16 cellular contexts compared by ENCODE assay signal in genomic region chrX:108397627-108398392, GRCh38. TPM values are rescaled to one million over a fixed set of nuclear protein-coding genes. Genes with fewer than 3 reads are reported as not detected.
DNase-seq lines count a peak whose midpoint lies in the region; ATAC-seq, FAIRE-seq and TF ChIP-seq lines count a peak whose summit lies in the region.
"Had no signal": no experiment of that assay in that cellular context is flagged by ENCODE, and none has a peak within 500 bp of the region (broad histone marks: within the 10 kb centered on the region; RNA-seq: fewer than 3 reads in every experiment).

No MANE protein-coding gene starts in this region.

- H3K27me3 ChIP-seq in GM12878 (replicated peaks in 1 of 2; ENCODE audit: control insufficient read depth in 2 of 2, insufficient read depth in 2 of 2, low read length in 1 of 2) (no peaks in the 10 kb centered on the region), keratinocyte (ENCODE audit: control insufficient read depth, extremely low read depth, insufficient read depth, low read length) (no peaks in the 10 kb centered on the region)
- H3K27me3 ChIP-seq: upper lobe of left lung had no signal

- dilution Hi-C loops in keratinocyte (cut with MboI; ENCODE audit: extremely low pct_ligation_motif_present, low sequenced_read_pairs), result no loop called here

- no peaks in the 10 kb centered on the region for H3K9me1 ChIP-seq in keratinocyte (ENCODE audit: control insufficient read depth, extremely low read depth, insufficient read depth, low read length)

- intact Hi-C loops in GM12878 (cut with micrococcal nuclease; ENCODE audit: unreplicated experiment), result no loop called here

- FAIRE-seq in GM12878 (lab: Jason Lieb, UNC), result peak; percentile 44
- peak; percentile 90 for FAIRE-seq in keratinocyte (lab: Jason Lieb, UNC)

- 2% methylated on average over 6 of the region's 6 CpGs for WGBS in GM12878 (ENCODE audit: insufficient coverage, insufficient replicate concordance, low lambda C conversion rate, missing lambda C conversion rate)

- no peak overlapping the region for H3K27ac ChIP-seq in GM12878 (ENCODE audit: control insufficient read depth, insufficient read depth)
- H3K27ac ChIP-seq in keratinocyte (ENCODE audit: control insufficient read depth, insufficient read depth, low read length), result peak overlapping the region; percentile 98
- H3K27ac ChIP-seq: upper lobe of left lung had no signal

- RAD21 ChIA-PET in GM12878 (lab: Charles Lee; ENCODE audit: unreplicated experiment), result interaction anchor here (0.9 kb wide), 1 partner anchor 826 kb away, joined by 4 read pairs; no protein-coding TSS in a partner anchor

- H3K79me2 ChIP-seq in GM12878 (ENCODE audit: control insufficient read depth, insufficient read depth, low read length) (no peaks in the 10 kb centered on the region), keratinocyte (ENCODE audit: control insufficient read depth, insufficient read depth, low read length) (no peaks in the 10 kb centered on the region)

- POLR2A ChIA-PET in GM12878 (lab: Charles Lee), result interaction anchor here (0.5 kb wide), 1 partner anchor 1341 kb away, joined by 3 read pairs; no protein-coding TSS in a partner anchor

- CTCF ChIA-PET in GM12878 (lab: Yijun Ruan, JAX), result interaction anchor here (0.8 kb wide), 1 partner anchor 22 kb away, joined by 3 read pairs; no protein-coding TSS in a partner anchor

- DNase-seq in Daoy (ENCODE audit: low read depth) (peak; percentile 44), GM12878 (ENCODE audit: low read depth, low spot score) (no peak), keratinocyte (ENCODE audit: low read depth, low spot score) (no peak), OCI-M2 (lab: John Stamatoyannopoulos, UW; ENCODE audit: unreplicated experiment) (no peak)
- no peak for DNase-seq in effector CD4-positive, alpha-beta T cell
- DNase-seq: activated naive CD8-positive, alpha-beta T cell treated with anti-CD3 and anti-CD28 coated beads, Interleukin-2, amount 50 U/mL, for 24 hours; activated T-cell treated with anti-CD3 and anti-CD28 coated beads for 4 hours; GOT3; NCI-H1048; stimulated activated CD4-positive, alpha-beta T cell treated with anti-CD3 and anti-CD28 coated beads, Interleukin-1b, Interleukin-23, amount 100 ng/mL, for 48 hours; upper lobe of left lung had no signal

- no peaks in the 10 kb centered on the region for H3K9me3 ChIP-seq in GM12878 (replicated peaks; ENCODE audit: control insufficient read depth, insufficient read depth, low read length)
- H3K9me3 ChIP-seq in keratinocyte (ENCODE audit: control insufficient read depth, low read depth, low read length), result no peaks in the 10 kb centered on the region
- H3K9me3 ChIP-seq: upper lobe of left lung had no signal

- in situ Hi-C loops in GM12878 (cut with MboI), result no loop called here

- TF ChIP-seq CTCF in GM12878 (IDR thresholded peaks at IDR 0.05 in 2 of 3, conservative IDR thresholded peaks at IDR 0.05 in 1 of 3; ENCODE audit: control insufficient read depth in 2 of 3, extremely low read depth in 1 of 3, insufficient read depth in 1 of 3, low read depth in 3 of 3, low read length in 3 of 3), result no peak
- no peak for TF ChIP-seq CTCF in keratinocyte (optimal IDR thresholded peaks at IDR 0.05 in 1 of 3, IDR thresholded peaks at IDR 0.05 in 1 of 3, conservative IDR thresholded peaks at IDR 0.05 in 1 of 3; ENCODE audit: extremely low read depth in 1 of 3, insufficient read depth in 2 of 3, low read length in 3 of 3)

- H2AFZ ChIP-seq in GM12878 (ENCODE audit: control insufficient read depth, low read depth, low read length), result no peak overlapping the region
- no peak overlapping the region for H2AFZ ChIP-seq in keratinocyte (ENCODE audit: control insufficient read depth, low read length)

- SMC1A ChIA-PET in GM12878 (lab: Charles Lee; ENCODE audit: uncharacterized antibody, unreplicated experiment), result interaction anchor here (0.7 kb wide), 1 partner anchor 19 kb away, joined by 3 read pairs; no protein-coding TSS in a partner anchor

- TF ChIP-seq RAD21 in GM12878 (IDR thresholded peaks at IDR 0.05; ENCODE audit: insufficient read depth, low read depth, low read length), result no peak

- no TSS peak for BruUV-seq in GM12878 (replicated peaks; lab: Mats Ljungman, UMichigan)

- no peaks in the 10 kb centered on the region for H3K4me1 ChIP-seq in GM12878 (ENCODE audit: control insufficient read depth, insufficient read depth, low read length)
- H3K4me1 ChIP-seq in keratinocyte (ENCODE audit: control insufficient read depth, extremely low read depth, insufficient read depth, low read length), result peaks cover 60% of the 10 kb centered on the region
- H3K4me1 ChIP-seq: upper lobe of left lung had no signal

- H3K4me3 ChIP-seq in GM12878, result no peak overlapping the region
- H3K4me3 ChIP-seq in keratinocyte (ENCODE audit: control insufficient read depth in 2 of 3, extremely low read depth in 1 of 3, insufficient read depth in 2 of 3, low read depth in 1 of 3, low read length in 3 of 3), result peak overlapping the region; percentile 23 to 56 (median 51)
- H3K4me3 ChIP-seq: upper lobe of left lung had no signal

- ATAC-seq in HG03442 (IDR thresholded peaks at IDR 0.05; ENCODE audit: unreplicated experiment), result peak; percentile 54
- ATAC-seq in GM12878, result peak; percentile 80
- ATAC-seq in HG02870 (IDR thresholded peaks at IDR 0.05; ENCODE audit: unreplicated experiment), result no peak
- no peak for ATAC-seq in HG03108 (IDR thresholded peaks at IDR 0.05; ENCODE audit: unreplicated experiment)
- ATAC-seq: activated CD4-positive, CD25-positive, alpha-beta regulatory T cell treated with anti-CD3 and anti-CD28 coated beads, Interleukin-2, amount 50 U/mL, for 24 hours; activated naive CD8-positive, alpha-beta T cell treated with anti-CD3 and anti-CD28 coated beads, Interleukin-2, amount 50 U/mL, for 24 hours had no signal

- no peak for TF ChIP-seq POLR2A in GM12878 (IDR thresholded peaks at IDR 0.05; ENCODE audit: low read depth, low read length)

- no peaks in the 10 kb centered on the region for H3K36me3 ChIP-seq in GM12878 (ENCODE audit: control insufficient read depth in 2 of 2, insufficient read depth in 2 of 2, low read length in 1 of 2)
- H3K36me3 ChIP-seq in keratinocyte (ENCODE audit: control insufficient read depth in 2 of 2, extremely low read depth in 1 of 2, insufficient read depth in 2 of 2, low read length in 2 of 2), result no peaks in the 10 kb centered on the region
- H3K36me3 ChIP-seq: upper lobe of left lung had no signal

- H3K4me2 ChIP-seq in GM12878 (ENCODE audit: control insufficient read depth, insufficient read depth) (no peak overlapping the region), keratinocyte (ENCODE audit: control insufficient read depth, extremely low read depth, insufficient read depth, low read depth, low read length) (peak overlapping the region; percentile 86)

- no peak overlapping the region for H3K9ac ChIP-seq in GM12878 (ENCODE audit: control insufficient read depth, insufficient read depth, low read length)
- H3K9ac ChIP-seq in keratinocyte (ENCODE audit: control insufficient read depth, extremely low read depth, insufficient read depth, low read length), result peak overlapping the region; percentile 80

- H4K20me1 ChIP-seq in GM12878 (ENCODE audit: control insufficient read depth, insufficient read depth) (no peaks in the 10 kb centered on the region), keratinocyte (ENCODE audit: control insufficient read depth, extremely low read depth, insufficient read depth, low read length) (no peaks in the 10 kb centered on the region)

- no peak for TF ChIP-seq EP300 in GM12878 (IDR thresholded peaks at IDR 0.05; ENCODE audit: borderline replicate concordance in 1 of 2, control insufficient read depth in 1 of 2, low read depth in 2 of 2, low read length in 2 of 2)

RNA-seq across cellular contexts. Expression of gene COL4A6, which starts 40.4 kb away (rescaled TPM):
- 1.5 and 2.9 TPM in 2 replicates for total RNA-seq in Daoy (2014; rRNA removed; shearing (Covaris generic))
- 0.56 TPM in 1 of 2 replicates, not detected in the other for total RNA-seq in GM12878 (2013; cell fraction: nucleolus; rRNA removed)
- not detected in 2 replicates for total RNA-seq in GM12878 (2014; rRNA removed)
- total RNA-seq in GM12878 (2014; rRNA removed; fragmentation: Illumina TruSeq; extraction: Trizol), result 0.04 and 0.05 TPM in 2 replicates
- total RNA-seq in GM12878 (2021), result 0.08 and 0.10 TPM in 2 replicates
- not detected for polyA plus RNA-seq in GM12878 (2011; ENCODE audit: low read depth)
- 0.56 and 0.66 TPM in 2 replicates for polyA plus RNA-seq in GM12878 (2011; rRNA removed)
- 0.42 and 0.52 TPM in 2 replicates for polyA plus RNA-seq in GM12878 (2011; cell fraction: cytosol; rRNA removed)
- polyA plus RNA-seq in GM12878 (2011; cell fraction: nucleus; rRNA removed), result 2.8 and 3.4 TPM in 2 replicates
- not detected in 2 replicates for polyA plus RNA-seq in GM12878 (2012)
- 0.03 TPM in 1 of 2 replicates, not detected in the other for polyA plus RNA-seq in GM12878 (2014; fragmentation: Illumina TruSeq; extraction: Trizol)
- polyA plus RNA-seq in GM12878 (2014; fragmentation: Nextera tagmentation; extraction: Ambion mirVana), result under 1 TPM; 0.02 to 0.21 TPM
- 0.01 and 0.05 TPM in 2 replicates for polyA plus RNA-seq in GM12878 (2014; rRNA removed)
- not detected for polyA plus RNA-seq in GM12878 (2016; fragmentation: Nextera tagmentation; extraction: Ambion mirVana)
- 0.57 and 0.66 TPM in 2 replicates for polyA minus RNA-seq in GM12878 (2011; rRNA and poly(A)+ RNA removed)
- polyA minus RNA-seq in GM12878 (2011; cell fraction: cytosol; rRNA and poly(A)+ RNA removed), result 0.27 and 1.6 TPM in 2 replicates
- 1.1 and 2.5 TPM in 2 replicates for polyA minus RNA-seq in GM12878 (2011; cell fraction: nucleus; rRNA and poly(A)+ RNA removed)
- polyA plus RNA-seq in keratinocyte, result 15.4 to 25.0 TPM (median 18.8 TPM) in 3 replicates
- 3.9 TPM for polyA plus RNA-seq in keratinocyte (2011; ENCODE audit: low read depth)
- polyA plus RNA-seq in keratinocyte (2011; cell fraction: cytosol; rRNA removed), result 8.4 and 10.5 TPM in 2 replicates
- polyA plus RNA-seq in keratinocyte (2011; cell fraction: nucleus; rRNA removed), result 62.3 and 71.9 TPM in 2 replicates
- polyA plus RNA-seq in keratinocyte (2012; ENCODE audit: low replicate concordance), result 8.9 and 14.6 TPM in 2 replicates
- polyA minus RNA-seq in keratinocyte, result 9.4 to 27.0 TPM (median 23.9 TPM) in 3 replicates
- 12.5 TPM for polyA minus RNA-seq in keratinocyte (2011; cell fraction: cytosol; rRNA and poly(A)+ RNA removed)
- 41.3 and 74.4 TPM in 2 replicates for polyA minus RNA-seq in keratinocyte (2011; cell fraction: nucleus; rRNA and poly(A)+ RNA removed)
- total RNA-seq: mononuclear cell had no signal

RNA-seq across cellular contexts. Expression of gene COL4A5, which starts 41.8 kb away (rescaled TPM):
- 9.8 TPM in 2 replicates for total RNA-seq in Daoy (2014; rRNA removed; shearing (Covaris generic))
- total RNA-seq in GM12878 (2013; cell fraction: nucleolus; rRNA removed), result 0.69 TPM in 1 of 2 replicates, not detected in the other
- total RNA-seq in GM12878 (2014; rRNA removed) (0.87 and 1.2 TPM in 2 replicates), GM12878 (2014; rRNA removed; fragmentation: Illumina TruSeq; extraction: Trizol) (0.18 and 0.51 TPM in 2 replicates), GM12878 (2021) (0.45 and 0.51 TPM in 2 replicates)
- not detected for polyA plus RNA-seq in GM12878 (2011; ENCODE audit: low read depth)
- polyA plus RNA-seq in GM12878 (2011; rRNA removed) (2.8 TPM in 2 replicates), GM12878 (2014; fragmentation: Illumina TruSeq; extraction: Trizol) (0.38 and 0.67 TPM in 2 replicates), GM12878 (2014; fragmentation: Nextera tagmentation; extraction: Ambion mirVana) (under 1 TPM in 1 of 2 experiments, not detected in 1; 0.22 TPM), GM12878 (2014; rRNA removed) (0.44 and 1.2 TPM in 2 replicates), GM12878 (2016; fragmentation: Nextera tagmentation; extraction: Ambion mirVana) (under 1 TPM; 0.13 to 0.16 TPM), keratinocyte (42.4 to 81.5 TPM (median 53.2 TPM) in 3 replicates)
- 2.3 and 2.4 TPM in 2 replicates for polyA plus RNA-seq in GM12878 (2011; cell fraction: cytosol; rRNA removed)
- 15.0 and 20.0 TPM in 2 replicates for polyA plus RNA-seq in GM12878 (2011; cell fraction: nucleus; rRNA removed)
- not detected in 2 replicates for polyA plus RNA-seq in GM12878 (2012)
- polyA minus RNA-seq in GM12878 (2011; rRNA and poly(A)+ RNA removed), result 3.7 and 6.4 TPM in 2 replicates
- polyA minus RNA-seq in GM12878 (2011; cell fraction: cytosol; rRNA and poly(A)+ RNA removed), result 0.80 and 1.4 TPM in 2 replicates
- polyA minus RNA-seq in GM12878 (2011; cell fraction: nucleus; rRNA and poly(A)+ RNA removed), result 3.7 and 11.1 TPM in 2 replicates
- 16.3 TPM for polyA plus RNA-seq in keratinocyte (2011; ENCODE audit: low read depth)
- polyA plus RNA-seq in keratinocyte (2011; cell fraction: cytosol; rRNA removed), result 8.9 and 14.2 TPM in 2 replicates
- 219 and 282 TPM in 2 replicates for polyA plus RNA-seq in keratinocyte (2011; cell fraction: nucleus; rRNA removed)
- 27.5 and 29.1 TPM in 2 replicates for polyA plus RNA-seq in keratinocyte (2012; ENCODE audit: low replicate concordance)
- 39.8 to 170 TPM (median 104 TPM) in 3 replicates for polyA minus RNA-seq in keratinocyte
- 17.3 TPM for polyA minus RNA-seq in keratinocyte (2011; cell fraction: cytosol; rRNA and poly(A)+ RNA removed)
- polyA minus RNA-seq in keratinocyte (2011; cell fraction: nucleus; rRNA and poly(A)+ RNA removed), result 151 and 221 TPM in 2 replicates
- total RNA-seq: mononuclear cell had no signal

Comparison
In these comparisons a context has a peak if more than half of its experiments do, and no peak if none do; other contexts are left out.
1. ATAC-seq: peak in HG03442 (single experiment) and GM12878 (single experiment); none in HG02870 (single experiment) and HG03108 (single experiment).